In the genomic region with DNA sequence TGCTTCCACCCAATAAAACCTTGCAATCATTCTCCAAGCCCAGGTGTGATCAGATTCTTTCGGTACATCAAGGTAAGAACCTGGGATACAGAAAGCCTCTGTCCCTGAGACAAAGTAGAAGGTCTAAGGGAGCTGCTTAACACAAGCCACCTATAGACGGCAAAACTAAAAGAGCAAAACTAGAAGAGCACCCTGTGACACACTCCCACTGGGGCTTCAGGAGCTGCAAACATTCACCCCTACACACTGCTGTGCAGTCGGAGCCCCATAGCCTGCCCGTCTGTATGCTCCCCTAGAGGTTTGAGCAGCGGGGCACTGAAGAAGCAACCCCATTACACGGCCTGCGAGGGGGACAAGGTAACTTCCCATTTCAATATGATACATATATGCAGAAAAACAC, we compare ENCODE assay signal across 24 cellular contexts.
"Had no signal": no experiment of that assay in that cellular context is flagged by ENCODE, and none has a peak within 500 bp of the region (broad histone marks: within the 10 kb centered on the region; RNA-seq: fewer than 3 reads in every experiment).

No MANE protein-coding gene starts in this region.

- H3K4me1 ChIP-seq: heart left ventricle, parathyroid adenoma, prostate gland, spleen, testis, tibial nerve, upper lobe of right lung, vagina had no signal

- DNase-seq: effector memory CD4-positive, alpha-beta T cell; heart left ventricle; hippocampal formation; left colon; left ventricle myocardium superior; mesendoderm; naive B cell; stimulated activated CD4-positive, alpha-beta T cell treated with anti-CD3 and anti-CD28 coated beads, Interleukin-15, amount 100 ng/mL, for 24 hours; stimulated activated CD4-positive, alpha-beta T cell treated with anti-CD3 and anti-CD28 coated beads, Interleukin-1b, Interleukin-23, amount 100 ng/mL, for 48 hours; stimulated activated CD4-positive, alpha-beta T cell treated with anti-CD3 and anti-CD28 coated beads, Interleukin-4, amount 100 ng/mL, for 24 hours; stimulated activated naive B cell treated with anti-CD40 and anti-IgM and Interleukin-4, amounts not matched to agents 10 μg/mL and 1 μg/mL and 100 μg/mL, for 72 hours; stimulated activated naive CD8-positive, alpha-beta T cell treated with anti-CD3 and anti-CD28 coated beads, Interleukin-15, amount 100 ng/mL, for 72 hours; upper lobe of right lung had no signal

- H3K27ac ChIP-seq: heart left ventricle, parathyroid adenoma, prostate gland, spleen, testis, tibial nerve, upper lobe of right lung, vagina had no signal

- FAIRE-seq: endometrium, frontal cortex had no signal

- H3K27me3 ChIP-seq: heart left ventricle, spleen, testis, tibial nerve, upper lobe of right lung, vagina had no signal

- H3K36me3 ChIP-seq: heart left ventricle, prostate gland, spleen, tibial nerve, upper lobe of right lung, vagina had no signal

- H3K79me2 ChIP-seq: parathyroid adenoma had no signal

- ATAC-seq: esophagus mucosa; heart left ventricle; left colon; left ventricle myocardium superior; sciatic nerve; stimulated activated naive B cell treated with anti-CD40 and anti-IgM and Interleukin-4, amounts not matched to agents 10 μg/mL and 1 μg/mL and 100 μg/mL, for 72 hours; stimulated activated naive CD8-positive, alpha-beta T cell treated with anti-CD3 and anti-CD28 coated beads, Interleukin-15, amount 100 ng/mL, for 72 hours; upper lobe of right lung had no signal

- H2AFZ ChIP-seq: parathyroid adenoma had no signal

- H3K4me3 ChIP-seq: heart left ventricle, lung, prostate gland, spleen, tibial nerve, upper lobe of right lung, vagina had no signal

- H3K9ac ChIP-seq: parathyroid adenoma had no signal

- H3K9me3 ChIP-seq: prostate gland, testis, tibial nerve, upper lobe of right lung, vagina had no signal
